ENCODE assay signal across 12 cellular contexts in the genomic region with DNA sequence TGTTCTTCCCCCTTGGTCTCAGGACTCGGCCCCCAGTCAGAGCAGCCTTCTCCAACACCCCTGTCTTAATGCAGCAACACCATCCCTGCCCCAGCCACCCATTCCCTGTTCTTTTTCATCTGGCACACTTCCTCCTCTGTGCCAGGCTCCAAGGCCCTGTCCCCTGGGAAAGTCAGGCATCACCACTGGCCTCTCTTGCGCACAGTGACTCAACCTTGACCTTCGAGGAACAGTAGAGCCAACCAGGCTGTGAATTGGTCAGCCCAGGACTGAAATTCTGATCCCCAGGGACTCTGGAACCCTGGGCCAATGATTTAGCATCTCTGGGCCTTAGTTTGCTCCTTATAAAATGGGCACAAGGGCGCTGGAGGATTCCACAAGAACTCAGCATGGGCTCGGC. TPM values are rescaled to one million over a fixed set of nuclear protein-coding genes. Genes with fewer than 3 reads are reported as not detected.
A peak's percentile ranks its signal among the peaks of the same experiment; 100 is the strongest.
DNase-seq lines count a peak whose midpoint lies in the region; ATAC-seq, FAIRE-seq and TF ChIP-seq lines count a peak whose summit lies in the region.
"Had no signal": no experiment of that assay in that cellular context is flagged by ENCODE, and none has a peak within 500 bp of the region (broad histone marks: within the 10 kb centered on the region; RNA-seq: fewer than 3 reads in every experiment).

No MANE protein-coding gene starts in this region.

- H3K79me2 ChIP-seq in neural progenitor cell (ENCODE audit: low read depth) = peaks cover 8% of the 10 kb centered on the region

- peaks cover 96% of the 10 kb centered on the region for H3K4me1 ChIP-seq in CD4-positive, CD25-positive, alpha-beta regulatory T cell (ENCODE audit: control insufficient read depth, insufficient read depth, low read length, poor library complexity, severe bottlenecking)
- peaks cover 13% of the 10 kb centered on the region for H3K4me1 ChIP-seq in neural progenitor cell
- H3K4me1 ChIP-seq in left lung = peaks cover 38 to 77% of the 10 kb centered on the region in 2 donors

- ATAC-seq in CD4-positive, CD25-positive, alpha-beta regulatory T cell (ENCODE audit: low read depth in 2 of 2) = no peak
- ATAC-seq in left lung = no peak
- no peak for ATAC-seq in GM18909 (IDR thresholded peaks at IDR 0.05; ENCODE audit: poor library complexity, unreplicated experiment)
- ATAC-seq in sciatic nerve = no peak
- ATAC-seq: esophagus mucosa had no signal

- H3K36me3 ChIP-seq in CD4-positive, CD25-positive, alpha-beta regulatory T cell (ENCODE audit: control insufficient read depth, insufficient read depth, low read length) = no peaks in the 10 kb centered on the region
- H3K36me3 ChIP-seq in KOPT-K1 (ENCODE audit: insufficient read depth, low read length) (peaks cover 13% of the 10 kb centered on the region; the same call in 1 of the 2 replicates), bronchial epithelial cell (ENCODE audit: control insufficient read depth, insufficient read depth, low read length) (peaks cover 2% of the 10 kb centered on the region), neural progenitor cell (no peaks in the 10 kb centered on the region), left lung (no peaks in the 10 kb centered on the region)

- no peaks in the 10 kb centered on the region for H3F3A ChIP-seq in neural progenitor cell (ENCODE audit: low read depth)

- intact Hi-C loops in left lung (cut with DNase I) = no loop called here
- intact Hi-C loops in sciatic nerve (cut with DNase I) = no loop called here

- H3K27ac Mint-ChIP-seq in CD4-positive, CD25-positive, alpha-beta regulatory T cell = peak overlapping the region; percentile 100
- H3K27ac Mint-ChIP-seq in neural progenitor cell = peak overlapping the region; percentile 57

- no peak for DNase-seq in CD4-positive, CD25-positive, alpha-beta regulatory T cell
- DNase-seq in bronchial epithelial cell (ENCODE audit: low read depth) (no peak), neural progenitor cell (ENCODE audit: low spot score) (no peak), left lung (no peak), sciatic nerve (ENCODE audit: low spot score) (no peak), DMS153 (lab: John Stamatoyannopoulos, UW) (no peak)
- DNase-seq: NCI-H1436 treated with DMSO at 0.1 percent for 48 hours had no signal

- H3K4me1 Mint-ChIP-seq in CD4-positive, CD25-positive, alpha-beta regulatory T cell = peaks cover 7 to 94% (median 49%) of the 10 kb centered on the region in 4 donors
- H3K4me1 Mint-ChIP-seq in neural progenitor cell = peaks cover 36% of the 10 kb centered on the region

- no peaks in the 10 kb centered on the region for H3K27me3 ChIP-seq in CD4-positive, CD25-positive, alpha-beta regulatory T cell (ENCODE audit: control insufficient read depth, insufficient read depth, low read length)
- H3K27me3 ChIP-seq in bronchial epithelial cell (ENCODE audit: control insufficient read depth, insufficient read depth, low read length) (no peaks in the 10 kb centered on the region), neural progenitor cell (no peaks in the 10 kb centered on the region), left lung (no peaks in the 10 kb centered on the region)

- H3K9ac ChIP-seq in neural progenitor cell = no peak overlapping the region

- H4K20me1 ChIP-seq in neural progenitor cell (ENCODE audit: low read depth) = peaks cover 98% of the 10 kb centered on the region

- H3K27me3 Mint-ChIP-seq in CD4-positive, CD25-positive, alpha-beta regulatory T cell = peaks cover 5% of the 10 kb centered on the region
- H3K27me3 Mint-ChIP-seq in neural progenitor cell (ENCODE audit: insufficient read depth, low read depth) = peaks cover 7% of the 10 kb centered on the region

- TF ChIP-seq CTCF in bronchial epithelial cell (IDR thresholded peaks at IDR 0.05; ENCODE audit: insufficient read depth, low read length, severe bottlenecking) = no peak
- TF ChIP-seq CTCF in neural progenitor cell (IDR thresholded peaks at IDR 0.05) = no peak
- TF ChIP-seq CTCF in left lung (IDR thresholded peaks at IDR 0.05) = no peak

- H3K27ac ChIP-seq in CD4-positive, CD25-positive, alpha-beta regulatory T cell (ENCODE audit: insufficient read depth, low read length, poor library complexity, severe bottlenecking) = peak overlapping the region; percentile 100
- H3K27ac ChIP-seq in KOPT-K1 (ENCODE audit: low read depth, low read length, poor library complexity, severe bottlenecking) (peak overlapping the region; percentile 98), neural progenitor cell (no peak overlapping the region), left lung (peak overlapping the region in 1 of 2 donors; percentile 87)

- no peaks in the 10 kb centered on the region for H3K9me3 ChIP-seq in CD4-positive, CD25-positive, alpha-beta regulatory T cell (ENCODE audit: control insufficient read depth in 2 of 2, low read length in 2 of 2)
- H3K9me3 ChIP-seq in KOPT-K1 (ENCODE audit: insufficient read depth, low read length, poor library complexity, severe bottlenecking) (no peaks in the 10 kb centered on the region), neural progenitor cell (ENCODE audit: low read depth) (no peaks in the 10 kb centered on the region), left lung (no peaks in the 10 kb centered on the region)

- peak; percentile 32 for FAIRE-seq in bronchial epithelial cell (lab: Jason Lieb, UNC)
- FAIRE-seq: keratinocyte, TTC549 had no signal

- H3K4me3 Mint-ChIP-seq in CD4-positive, CD25-positive, alpha-beta regulatory T cell = peak overlapping the region; percentile 79 to 93 (median 91)
- no peak overlapping the region for H3K4me3 Mint-ChIP-seq in neural progenitor cell

- peaks cover 11% of the 10 kb centered on the region for H3K36me3 Mint-ChIP-seq in CD4-positive, CD25-positive, alpha-beta regulatory T cell
- H3K36me3 Mint-ChIP-seq in neural progenitor cell = no peaks in the 10 kb centered on the region

- no peak overlapping the region for H2AFZ ChIP-seq in neural progenitor cell (replicated peaks)

- no peak overlapping the region for H3K4me2 ChIP-seq in neural progenitor cell

- H3K9me3 Mint-ChIP-seq in CD4-positive, CD25-positive, alpha-beta regulatory T cell = peaks cover 0 to 1% (median 0%) of the 10 kb centered on the region in 7 donors
- no peaks in the 10 kb centered on the region for H3K9me3 Mint-ChIP-seq in neural progenitor cell

- peak overlapping the region; percentile 19 for H3K4me3 ChIP-seq in CD4-positive, CD25-positive, alpha-beta regulatory T cell (ENCODE audit: low read depth, low read length)
- H3K4me3 ChIP-seq in bronchial epithelial cell (ENCODE audit: low read depth, low read length) (no peak overlapping the region), neural progenitor cell (no peak overlapping the region), left lung (no peak overlapping the region)

RNA-seq across cellular contexts. Expression of gene RALGDS, which starts 10.5 kb away (rescaled TPM):
- total RNA-seq in CD4-positive, CD25-positive, alpha-beta regulatory T cell = 228 TPM
- 10 to 100 TPM; 34.6 to 64.2 (median 49.2) TPM for polyA plus RNA-seq in CD4-positive, CD25-positive, alpha-beta regulatory T cell
- total RNA-seq in bronchial epithelial cell (18.7 and 21.1 TPM in 2 replicates), neural progenitor cell (ENCODE audit: low replicate concordance) (24.1 and 58.8 TPM in 2 replicates), left lung (10 to 100 TPM; 56.4 to 58.9 TPM), sciatic nerve (59.7 TPM)

RNA-seq across cellular contexts. Expression of gene GBGT1, which starts 32.2 kb away (rescaled TPM):
- 1.5 TPM for total RNA-seq in CD4-positive, CD25-positive, alpha-beta regulatory T cell
- polyA plus RNA-seq in CD4-positive, CD25-positive, alpha-beta regulatory T cell = 1 to 10 TPM in 1 of 4 donors, under 1 TPM in 1, not detected in 2; 0.67 to 1.6 TPM
- 1.0 and 1.1 TPM in 2 replicates for total RNA-seq in bronchial epithelial cell
- 2.0 and 3.0 TPM in 2 replicates for total RNA-seq in neural progenitor cell (ENCODE audit: low replicate concordance)
- total RNA-seq in left lung = 10 to 100 TPM; 22.2 to 45.1 TPM
- 23.2 TPM for total RNA-seq in sciatic nerve
